In the genomic region with DNA sequence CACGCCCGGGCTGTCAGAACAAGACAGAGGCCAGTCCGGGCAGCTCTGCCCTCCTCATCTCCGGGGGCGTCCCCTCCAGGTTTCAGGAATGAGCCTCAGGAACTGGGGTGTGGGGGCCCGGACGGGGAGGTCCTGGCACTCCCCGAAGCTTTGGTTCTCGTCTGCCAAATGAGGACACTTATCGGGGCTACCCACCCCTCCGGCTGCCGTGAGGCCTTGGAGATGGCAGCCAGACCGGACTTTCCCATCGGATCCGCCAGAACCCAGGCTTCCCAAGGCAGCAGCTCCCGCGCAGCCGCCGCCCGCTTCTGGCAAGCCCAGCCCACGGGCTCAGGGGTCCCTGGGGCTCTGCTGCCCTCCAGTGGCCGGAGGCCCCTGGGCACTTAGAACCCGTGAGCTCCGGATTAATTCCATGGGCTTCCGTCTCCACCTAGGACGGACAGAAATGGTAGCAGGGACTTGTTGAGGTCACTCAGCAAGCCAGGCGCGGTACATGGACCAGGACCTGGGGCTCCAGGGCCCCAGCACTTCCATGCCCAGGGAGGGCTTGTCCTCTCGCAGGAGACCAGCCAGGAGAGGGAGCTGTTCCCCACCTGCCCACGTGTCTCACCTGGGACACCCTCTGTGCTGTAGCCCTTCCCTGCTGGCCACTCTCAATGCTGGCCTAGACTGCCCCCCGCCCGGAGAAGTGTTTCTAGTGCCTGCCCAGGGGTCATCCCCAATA, we compare ENCODE assay signal across 8 cellular contexts.
DNase-seq lines count a peak whose midpoint lies in the region; ATAC-seq and TF ChIP-seq lines count a peak whose summit lies in the region.

No MANE protein-coding gene starts in this region.

- H3K9me3 Mint-ChIP-seq in neural progenitor cell, result peaks cover 7% of the 10 kb centered on the region
- H3K9me3 Mint-ChIP-seq in stimulated activated naive CD8-positive, alpha-beta T cell treated with anti-CD3 and anti-CD28 coated beads, Interleukin-15, amount 100 ng/mL, for 72 hours, result no peaks in the 10 kb centered on the region

- ATAC-seq in GM21390 (IDR thresholded peaks at IDR 0.05; ENCODE audit: unreplicated experiment) (peak; percentile 66), RWPE2 (ENCODE audit: low read depth) (peak; percentile 84)
- peak; percentile 90 for ATAC-seq in stimulated activated naive CD8-positive, alpha-beta T cell treated with anti-CD3 and anti-CD28 coated beads, Interleukin-15, amount 100 ng/mL, for 72 hours

- peak; percentile 100 for TF ChIP-seq CTCF in RWPE2 (IDR thresholded peaks at IDR 0.05; ENCODE audit: poor library complexity, severe bottlenecking)
- peak; percentile 99 for TF ChIP-seq CTCF in fibroblast of villous mesenchyme (IDR thresholded peaks at IDR 0.05; ENCODE audit: insufficient read depth, low read depth, low read length)
- peak; percentile 99 for TF ChIP-seq CTCF in neural progenitor cell (IDR thresholded peaks at IDR 0.05)

- H3K36me3 Mint-ChIP-seq in neural progenitor cell, result no peaks in the 10 kb centered on the region

- H4K20me1 ChIP-seq in neural progenitor cell (ENCODE audit: low read depth), result no peaks in the 10 kb centered on the region

- H3K4me1 ChIP-seq in RWPE2 (ENCODE audit: insufficient read depth, poor library complexity, severe bottlenecking) (peaks cover 5% of the 10 kb centered on the region), neural progenitor cell (peaks cover 18% of the 10 kb centered on the region)

- peak overlapping the region; percentile 14 for H2AFZ ChIP-seq in neural progenitor cell (replicated peaks)

- H3K27ac ChIP-seq in RWPE2 (ENCODE audit: poor library complexity, severe bottlenecking) (peak overlapping the region; percentile 14), neural progenitor cell (no peak overlapping the region)

- H3K9ac ChIP-seq in neural progenitor cell, result no peak overlapping the region

- peaks cover 55% of the 10 kb centered on the region for H3K4me1 Mint-ChIP-seq in neural progenitor cell
- peaks cover 17% of the 10 kb centered on the region for H3K4me1 Mint-ChIP-seq in stimulated activated naive CD8-positive, alpha-beta T cell treated with anti-CD3 and anti-CD28 coated beads, Interleukin-15, amount 100 ng/mL, for 72 hours

- peaks cover 30% of the 10 kb centered on the region for H3F3A ChIP-seq in neural progenitor cell (ENCODE audit: low read depth)

- H3K9me3 ChIP-seq in RWPE2 (ENCODE audit: severe bottlenecking), result no peaks in the 10 kb centered on the region
- H3K9me3 ChIP-seq in neural progenitor cell (ENCODE audit: low read depth), result no peaks in the 10 kb centered on the region

- H3K36me3 ChIP-seq in RWPE2 (ENCODE audit: low read depth) (no peaks in the 10 kb centered on the region), neural progenitor cell (no peaks in the 10 kb centered on the region)

- H3K4me3 ChIP-seq in RWPE2 (ENCODE audit: severe bottlenecking) (peak overlapping the region; percentile 38), fibroblast of villous mesenchyme (ENCODE audit: low read depth, low read length) (peak overlapping the region; percentile 43), neural progenitor cell (peak overlapping the region; percentile 4)

- no peak overlapping the region for H3K4me3 Mint-ChIP-seq in neural progenitor cell
- H3K4me3 Mint-ChIP-seq in stimulated activated naive CD8-positive, alpha-beta T cell treated with anti-CD3 and anti-CD28 coated beads, Interleukin-15, amount 100 ng/mL, for 72 hours, result peak overlapping the region; percentile 75 to 85

- no peak overlapping the region for H3K27ac Mint-ChIP-seq in neural progenitor cell
- peak overlapping the region; percentile 14 to 79 for H3K27ac Mint-ChIP-seq in stimulated activated naive CD8-positive, alpha-beta T cell treated with anti-CD3 and anti-CD28 coated beads, Interleukin-15, amount 100 ng/mL, for 72 hours

- peak overlapping the region; percentile 68 for H3K4me2 ChIP-seq in neural progenitor cell

- H3K79me2 ChIP-seq in neural progenitor cell (ENCODE audit: low read depth), result no peaks in the 10 kb centered on the region

- no peaks in the 10 kb centered on the region for H3K27me3 ChIP-seq in RWPE2 (ENCODE audit: insufficient read depth, poor library complexity, severe bottlenecking)
- no peaks in the 10 kb centered on the region for H3K27me3 ChIP-seq in neural progenitor cell

- H3K27me3 Mint-ChIP-seq in neural progenitor cell (ENCODE audit: insufficient read depth, low read depth), result peaks cover 9% of the 10 kb centered on the region
- peaks cover 14% of the 10 kb centered on the region for H3K27me3 Mint-ChIP-seq in stimulated activated naive CD8-positive, alpha-beta T cell treated with anti-CD3 and anti-CD28 coated beads, Interleukin-15, amount 100 ng/mL, for 72 hours

- DNase-seq in CMK (ENCODE audit: low read depth) (peak; percentile 78), LHCN-M2 (ENCODE audit: low read depth) (peak; percentile 78), RWPE2 (ENCODE audit: low spot score) (peak; percentile 89), fibroblast of villous mesenchyme (ENCODE audit: low read depth) (peak; percentile 84), neural progenitor cell (ENCODE audit: low spot score) (peak; percentile 95)
- DNase-seq in activated effector memory CD4-positive, alpha-beta T cell treated with Interleukin-2 at 50 U/mL for 16 hours, result peak; percentile 59
- peak; percentile 79 to 82 for DNase-seq in stimulated activated naive CD8-positive, alpha-beta T cell treated with anti-CD3 and anti-CD28 coated beads, Interleukin-15, amount 100 ng/mL, for 72 hours
